ENCODE assay signal across 20 cellular contexts in the genomic region with DNA sequence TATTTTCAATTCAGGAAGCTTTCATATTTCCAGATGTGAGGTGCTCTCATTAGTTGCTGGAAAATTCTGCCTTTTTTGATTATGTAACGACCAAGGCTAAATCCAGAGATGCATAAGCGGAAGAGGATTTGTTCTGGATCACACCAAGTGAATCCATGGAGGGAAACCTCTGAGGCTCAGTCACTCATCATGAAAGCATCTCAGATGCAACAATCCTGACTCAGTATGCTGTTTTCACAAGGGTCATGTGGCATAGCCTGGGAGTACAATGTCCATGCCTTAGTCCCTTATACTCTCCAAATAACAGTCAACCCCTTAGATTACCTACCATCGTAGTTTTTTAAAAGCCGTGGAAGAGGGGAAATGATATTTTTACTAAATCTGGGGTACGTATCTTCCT.
"Had no signal": no experiment of that assay in that cellular context is flagged by ENCODE, and none has a peak within 500 bp of the region (broad histone marks: within the 10 kb centered on the region; RNA-seq: fewer than 3 reads in every experiment).

No MANE protein-coding gene starts in this region.

- DNase-seq: activated CD4-positive, CD25-positive, alpha-beta regulatory T cell treated with anti-CD3 and anti-CD28 coated beads, Interleukin-2, amount 50 U/mL, for 72 hours; activated naive CD4-positive, alpha-beta T cell; activated naive CD8-positive, alpha-beta T cell treated with anti-CD3 and anti-CD28 coated beads, Interleukin-2, amount 10 ng/mL, durations not matched to agents 7 days and 5 days; activated T-cell treated with anti-CD3 and anti-CD28 coated beads for 4 hours; foreskin melanocyte; midbrain; pancreas; stimulated activated CD4-positive, alpha-beta T cell treated with anti-CD3 and anti-CD28 coated beads, Interleukin-4, amount 100 ng/mL, for 1 hour; stimulated activated naive B cell treated with anti-CD40 and anti-IgM and Interleukin-4, amounts not matched to agents 10 μg/mL and 1 μg/mL and 100 μg/mL, for 72 hours; T-cell; T-helper 9 cell; thyroid gland had no signal

- H3K36me3 ChIP-seq: ascending aorta, cardiac muscle cell, esophagus muscularis mucosa, pancreas, thyroid gland had no signal

- FAIRE-seq: endometrium, islet of Langerhans, pancreas, urothelium cell line had no signal

- H3K4me1 ChIP-seq: ascending aorta, esophagus muscularis mucosa, pancreas, thyroid gland had no signal

- H3K36me3 Mint-ChIP-seq: activated naive CD8-positive, alpha-beta T cell treated with anti-CD3 and anti-CD28 coated beads, Interleukin-2, amount 10 ng/mL, durations not matched to agents 7 days and 5 days; stimulated activated naive B cell treated with anti-CD40 and anti-IgM and Interleukin-4, amounts not matched to agents 10 μg/mL and 1 μg/mL and 100 μg/mL, for 72 hours; T-cell had no signal

- H3K4me3 Mint-ChIP-seq: activated naive CD8-positive, alpha-beta T cell treated with anti-CD3 and anti-CD28 coated beads, Interleukin-2, amount 10 ng/mL, durations not matched to agents 7 days and 5 days; neural crest cell; stimulated activated naive B cell treated with anti-CD40 and anti-IgM and Interleukin-4, amounts not matched to agents 10 μg/mL and 1 μg/mL and 100 μg/mL, for 72 hours; T-cell had no signal

- H3K27me3 ChIP-seq: ascending aorta, pancreas, thyroid gland had no signal

- H3K27ac Mint-ChIP-seq: activated naive CD8-positive, alpha-beta T cell treated with anti-CD3 and anti-CD28 coated beads, Interleukin-2, amount 10 ng/mL, durations not matched to agents 7 days and 5 days; stimulated activated naive B cell treated with anti-CD40 and anti-IgM and Interleukin-4, amounts not matched to agents 10 μg/mL and 1 μg/mL and 100 μg/mL, for 72 hours; T-cell had no signal

- H3K27me3 Mint-ChIP-seq: activated naive CD8-positive, alpha-beta T cell treated with anti-CD3 and anti-CD28 coated beads, Interleukin-2, amount 10 ng/mL, durations not matched to agents 7 days and 5 days; stimulated activated naive B cell treated with anti-CD40 and anti-IgM and Interleukin-4, amounts not matched to agents 10 μg/mL and 1 μg/mL and 100 μg/mL, for 72 hours; T-cell had no signal

- H3K9me3 ChIP-seq: ascending aorta, esophagus muscularis mucosa, pancreas, thyroid gland had no signal

- H3K4me3 ChIP-seq: ascending aorta, cardiac muscle cell, esophagus muscularis mucosa, lung, pancreas, thyroid gland had no signal

- ATAC-seq: pancreas; stimulated activated naive B cell treated with anti-CD40 and anti-IgM and Interleukin-4, amounts not matched to agents 10 μg/mL and 1 μg/mL and 100 μg/mL, for 72 hours; T-cell had no signal

- H3K27ac ChIP-seq: ascending aorta, cardiac muscle cell, esophagus muscularis mucosa, pancreas, thyroid gland had no signal

- H3K4me1 Mint-ChIP-seq: activated naive CD8-positive, alpha-beta T cell treated with anti-CD3 and anti-CD28 coated beads, Interleukin-2, amount 10 ng/mL, durations not matched to agents 7 days and 5 days; stimulated activated naive B cell treated with anti-CD40 and anti-IgM and Interleukin-4, amounts not matched to agents 10 μg/mL and 1 μg/mL and 100 μg/mL, for 72 hours; T-cell had no signal
